In the genomic region with DNA sequence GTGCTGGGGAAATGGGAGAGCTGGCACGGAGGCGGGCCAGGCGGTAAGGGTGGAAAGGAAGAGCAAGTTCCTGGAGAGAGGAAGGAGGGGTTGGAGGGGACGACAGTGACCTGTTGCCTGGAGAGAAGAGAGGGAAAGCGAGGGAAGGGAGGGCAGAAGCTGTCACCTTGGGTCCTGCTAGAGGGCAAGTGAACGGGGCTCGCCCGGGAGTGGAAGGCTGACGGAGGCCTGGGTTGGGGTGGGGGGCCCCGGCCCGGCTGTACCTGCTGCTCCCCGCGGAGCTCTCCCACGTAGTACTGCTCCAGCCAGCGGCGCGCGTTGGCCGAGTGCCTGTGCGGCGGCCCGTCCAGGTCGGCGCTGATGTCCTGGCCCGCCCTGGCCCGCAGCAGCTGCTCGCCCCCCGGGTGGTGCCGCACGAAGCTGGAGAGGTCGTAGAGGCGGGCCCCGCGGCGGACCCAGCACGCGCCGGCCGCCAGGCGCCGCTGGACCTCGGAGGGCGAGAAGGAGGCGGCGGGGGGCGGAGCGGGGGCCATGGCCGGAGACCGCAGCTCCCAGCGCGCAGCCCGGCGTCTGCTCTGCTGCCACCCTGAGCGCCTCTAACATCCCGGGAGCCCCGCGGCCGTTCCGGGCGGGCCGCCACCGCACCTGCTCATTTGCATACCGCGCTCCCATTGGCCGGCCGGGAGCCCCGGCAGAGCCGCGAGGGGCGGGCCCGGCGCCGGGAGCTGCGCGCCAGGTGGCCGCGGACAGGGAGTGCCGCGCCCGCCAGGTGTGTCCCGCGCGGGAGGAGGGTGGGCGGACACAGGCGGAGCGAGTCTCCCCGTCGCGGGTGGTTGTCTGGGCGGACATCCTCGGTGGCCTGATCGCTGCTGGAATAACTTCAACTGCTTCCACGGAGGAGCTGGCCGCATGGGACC, we compare ENCODE assay signal across 1 cellular context.
TF ChIP-seq lines count a peak whose summit lies in the region.

A gene with protein sequence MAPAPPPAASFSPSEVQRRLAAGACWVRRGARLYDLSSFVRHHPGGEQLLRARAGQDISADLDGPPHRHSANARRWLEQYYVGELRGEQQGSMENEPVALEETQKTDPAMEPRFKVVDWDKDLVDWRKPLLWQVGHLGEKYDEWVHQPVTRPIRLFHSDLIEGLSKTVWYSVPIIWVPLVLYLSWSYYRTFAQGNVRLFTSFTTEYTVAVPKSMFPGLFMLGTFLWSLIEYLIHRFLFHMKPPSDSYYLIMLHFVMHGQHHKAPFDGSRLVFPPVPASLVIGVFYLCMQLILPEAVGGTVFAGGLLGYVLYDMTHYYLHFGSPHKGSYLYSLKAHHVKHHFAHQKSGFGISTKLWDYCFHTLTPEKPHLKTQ (minus strand): TSS at position 598 of the 917 bp plus-strand sequence. CDS start 65 bp downstream, at position 533.

TF ChIP-seq in HepG2, 621 proteins besides CTCF, POLR2A, EP300 and RAD21 (continued from another document and continues in another):
- TF ChIP-seq, protein P1, sequence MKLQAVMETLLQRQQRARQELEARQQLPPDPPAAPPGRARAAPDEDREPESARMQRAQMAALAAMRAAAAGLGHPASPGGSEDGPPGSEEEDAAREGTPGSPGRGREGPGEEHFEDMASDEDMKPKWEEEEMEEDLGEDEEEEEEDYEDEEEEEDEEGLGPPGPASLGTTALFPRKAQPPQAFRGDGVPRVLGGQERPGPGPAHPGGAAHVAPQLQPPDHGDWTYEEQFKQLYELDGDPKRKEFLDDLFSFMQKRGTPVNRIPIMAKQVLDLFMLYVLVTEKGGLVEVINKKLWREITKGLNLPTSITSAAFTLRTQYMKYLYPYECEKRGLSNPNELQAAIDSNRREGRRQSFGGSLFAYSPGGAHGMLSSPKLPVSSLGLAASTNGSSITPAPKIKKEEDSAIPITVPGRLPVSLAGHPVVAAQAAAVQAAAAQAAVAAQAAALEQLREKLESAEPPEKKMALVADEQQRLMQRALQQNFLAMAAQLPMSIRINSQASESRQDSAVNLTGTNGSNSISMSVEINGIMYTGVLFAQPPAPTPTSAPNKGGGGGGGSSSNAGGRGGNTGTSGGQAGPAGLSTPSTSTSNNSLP (IDR thresholded peaks at IDR 0.05; ENCODE audit: low read depth, low read length): no peak
- TF ChIP-seq ZNF562 (CRISPR knock-in tag; IDR thresholded peaks at IDR 0.05; ENCODE audit: borderline replicate concordance) (no peak), NFE2 (CRISPR knock-in tag; IDR thresholded peaks at IDR 0.05) (no peak), CAMTA2 (CRISPR knock-in tag; IDR thresholded peaks at IDR 0.05; ENCODE audit: borderline replicate concordance) (no peak), BRD4 (CRISPR knock-in tag; IDR thresholded peaks at IDR 0.05) (no peak), ZBTB21 (CRISPR knock-in tag; IDR thresholded peaks at IDR 0.05) (no peak), NFKB2 (CRISPR knock-in tag; IDR thresholded peaks at IDR 0.05; ENCODE audit: borderline replicate concordance) (no peak), MXD4 (CRISPR knock-in tag; IDR thresholded peaks at IDR 0.05) (no peak), ZNF776 (CRISPR knock-in tag; IDR thresholded peaks at IDR 0.05) (no peak), ZFP37 (CRISPR knock-in tag; IDR thresholded peaks at IDR 0.05; ENCODE audit: borderline replicate concordance) (no peak), ZMYM3 (CRISPR knock-in tag; IDR thresholded peaks at IDR 0.05) (no peak), ZNF44 (CRISPR knock-in tag; IDR thresholded peaks at IDR 0.05) (no peak), NKX3-1 (CRISPR knock-in tag; IDR thresholded peaks at IDR 0.05) (no peak), PHF5A (CRISPR knock-in tag; IDR thresholded peaks at IDR 0.05; ENCODE audit: low read depth, unreplicated experiment) (no peak), RBM39 (IDR thresholded peaks at IDR 0.05; ENCODE audit: low read depth, low read length, poor library complexity, severe bottlenecking) (peak; percentile 42), RAD51 (IDR thresholded peaks at IDR 0.05; ENCODE audit: borderline replicate concordance) (no peak), ARNT2 (CRISPR knock-in tag; IDR thresholded peaks at IDR 0.05; ENCODE audit: low read depth) (no peak), PRMT3 (CRISPR knock-in tag; IDR thresholded peaks at IDR 0.05; ENCODE audit: borderline replicate concordance, low read depth) (no peak; the same call in 1 of the 2 replicates), HCFC1 (IDR thresholded peaks at IDR 0.05; ENCODE audit: low read depth, low read length) (no peak), ZNF274 (CRISPR knock-in tag; IDR thresholded peaks at IDR 0.05) (peak; percentile 67; the same call in 1 of the 2 replicates), HNRNPLL (IDR thresholded peaks at IDR 0.05; ENCODE audit: low read depth, low read length, poor library complexity, severe bottlenecking) (peak; percentile 87), ZC3H4 (CRISPR knock-in tag; IDR thresholded peaks at IDR 0.05; ENCODE audit: borderline replicate concordance) (no peak), ZNF75D (CRISPR knock-in tag; IDR thresholded peaks at IDR 0.05; ENCODE audit: borderline replicate concordance) (no peak)
- TF ChIP-seq, protein P2, sequence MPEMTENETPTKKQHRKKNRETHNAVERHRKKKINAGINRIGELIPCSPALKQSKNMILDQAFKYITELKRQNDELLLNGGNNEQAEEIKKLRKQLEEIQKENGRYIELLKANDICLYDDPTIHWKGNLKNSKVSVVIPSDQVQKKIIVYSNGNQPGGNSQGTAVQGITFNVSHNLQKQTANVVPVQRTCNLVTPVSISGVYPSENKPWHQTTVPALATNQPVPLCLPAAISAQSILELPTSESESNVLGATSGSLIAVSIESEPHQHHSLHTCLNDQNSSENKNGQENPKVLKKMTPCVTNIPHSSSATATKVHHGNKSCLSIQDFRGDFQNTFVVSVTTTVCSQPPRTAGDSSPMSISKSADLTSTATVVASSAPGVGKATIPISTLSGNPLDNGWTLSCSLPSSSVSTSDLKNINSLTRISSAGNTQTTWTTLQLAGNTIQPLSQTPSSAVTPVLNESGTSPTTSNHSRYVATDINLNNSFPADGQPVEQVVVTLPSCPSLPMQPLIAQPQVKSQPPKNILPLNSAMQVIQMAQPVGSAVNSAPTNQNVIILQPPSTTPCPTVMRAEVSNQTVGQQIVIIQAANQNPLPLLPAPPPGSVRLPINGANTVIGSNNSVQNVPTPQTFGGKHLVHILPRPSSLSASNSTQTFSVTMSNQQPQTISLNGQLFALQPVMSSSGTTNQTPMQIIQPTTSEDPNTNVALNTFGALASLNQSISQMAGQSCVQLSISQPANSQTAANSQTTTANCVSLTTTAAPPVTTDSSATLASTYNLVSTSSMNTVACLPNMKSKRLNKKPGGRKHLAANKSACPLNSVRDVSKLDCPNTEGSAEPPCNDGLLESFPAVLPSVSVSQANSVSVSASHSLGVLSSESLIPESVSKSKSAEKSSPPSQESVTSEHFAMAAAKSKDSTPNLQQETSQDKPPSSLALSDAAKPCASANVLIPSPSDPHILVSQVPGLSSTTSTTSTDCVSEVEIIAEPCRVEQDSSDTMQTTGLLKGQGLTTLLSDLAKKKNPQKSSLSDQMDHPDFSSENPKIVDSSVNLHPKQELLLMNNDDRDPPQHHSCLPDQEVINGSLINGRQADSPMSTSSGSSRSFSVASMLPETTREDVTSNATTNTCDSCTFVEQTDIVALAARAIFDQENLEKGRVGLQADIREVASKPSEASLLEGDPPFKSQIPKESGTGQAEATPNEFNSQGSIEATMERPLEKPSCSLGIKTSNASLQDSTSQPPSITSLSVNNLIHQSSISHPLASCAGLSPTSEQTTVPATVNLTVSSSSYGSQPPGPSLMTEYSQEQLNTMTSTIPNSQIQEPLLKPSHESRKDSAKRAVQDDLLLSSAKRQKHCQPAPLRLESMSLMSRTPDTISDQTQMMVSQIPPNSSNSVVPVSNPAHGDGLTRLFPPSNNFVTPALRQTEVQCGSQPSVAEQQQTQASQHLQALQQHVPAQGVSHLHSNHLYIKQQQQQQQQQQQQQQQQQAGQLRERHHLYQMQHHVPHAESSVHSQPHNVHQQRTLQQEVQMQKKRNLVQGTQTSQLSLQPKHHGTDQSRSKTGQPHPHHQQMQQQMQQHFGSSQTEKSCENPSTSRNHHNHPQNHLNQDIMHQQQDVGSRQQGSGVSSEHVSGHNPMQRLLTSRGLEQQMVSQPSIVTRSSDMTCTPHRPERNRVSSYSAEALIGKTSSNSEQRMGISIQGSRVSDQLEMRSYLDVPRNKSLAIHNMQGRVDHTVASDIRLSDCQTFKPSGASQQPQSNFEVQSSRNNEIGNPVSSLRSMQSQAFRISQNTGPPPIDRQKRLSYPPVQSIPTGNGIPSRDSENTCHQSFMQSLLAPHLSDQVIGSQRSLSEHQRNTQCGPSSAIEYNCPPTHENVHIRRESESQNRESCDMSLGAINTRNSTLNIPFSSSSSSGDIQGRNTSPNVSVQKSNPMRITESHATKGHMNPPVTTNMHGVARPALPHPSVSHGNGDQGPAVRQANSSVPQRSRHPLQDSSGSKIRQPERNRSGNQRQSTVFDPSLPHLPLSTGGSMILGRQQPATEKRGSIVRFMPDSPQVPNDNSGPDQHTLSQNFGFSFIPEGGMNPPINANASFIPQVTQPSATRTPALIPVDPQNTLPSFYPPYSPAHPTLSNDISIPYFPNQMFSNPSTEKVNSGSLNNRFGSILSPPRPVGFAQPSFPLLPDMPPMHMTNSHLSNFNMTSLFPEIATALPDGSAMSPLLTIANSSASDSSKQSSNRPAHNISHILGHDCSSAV (CRISPR knock-in tag; IDR thresholded peaks at IDR 0.05; ENCODE audit: borderline replicate concordance): no peak
- TF ChIP-seq, protein P3, sequence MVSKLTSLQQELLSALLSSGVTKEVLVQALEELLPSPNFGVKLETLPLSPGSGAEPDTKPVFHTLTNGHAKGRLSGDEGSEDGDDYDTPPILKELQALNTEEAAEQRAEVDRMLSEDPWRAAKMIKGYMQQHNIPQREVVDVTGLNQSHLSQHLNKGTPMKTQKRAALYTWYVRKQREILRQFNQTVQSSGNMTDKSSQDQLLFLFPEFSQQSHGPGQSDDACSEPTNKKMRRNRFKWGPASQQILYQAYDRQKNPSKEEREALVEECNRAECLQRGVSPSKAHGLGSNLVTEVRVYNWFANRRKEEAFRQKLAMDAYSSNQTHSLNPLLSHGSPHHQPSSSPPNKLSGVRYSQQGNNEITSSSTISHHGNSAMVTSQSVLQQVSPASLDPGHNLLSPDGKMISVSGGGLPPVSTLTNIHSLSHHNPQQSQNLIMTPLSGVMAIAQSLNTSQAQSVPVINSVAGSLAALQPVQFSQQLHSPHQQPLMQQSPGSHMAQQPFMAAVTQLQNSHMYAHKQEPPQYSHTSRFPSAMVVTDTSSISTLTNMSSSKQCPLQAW (CRISPR knock-in tag; IDR thresholded peaks at IDR 0.05): no peak
- TF ChIP-seq, protein P4, sequence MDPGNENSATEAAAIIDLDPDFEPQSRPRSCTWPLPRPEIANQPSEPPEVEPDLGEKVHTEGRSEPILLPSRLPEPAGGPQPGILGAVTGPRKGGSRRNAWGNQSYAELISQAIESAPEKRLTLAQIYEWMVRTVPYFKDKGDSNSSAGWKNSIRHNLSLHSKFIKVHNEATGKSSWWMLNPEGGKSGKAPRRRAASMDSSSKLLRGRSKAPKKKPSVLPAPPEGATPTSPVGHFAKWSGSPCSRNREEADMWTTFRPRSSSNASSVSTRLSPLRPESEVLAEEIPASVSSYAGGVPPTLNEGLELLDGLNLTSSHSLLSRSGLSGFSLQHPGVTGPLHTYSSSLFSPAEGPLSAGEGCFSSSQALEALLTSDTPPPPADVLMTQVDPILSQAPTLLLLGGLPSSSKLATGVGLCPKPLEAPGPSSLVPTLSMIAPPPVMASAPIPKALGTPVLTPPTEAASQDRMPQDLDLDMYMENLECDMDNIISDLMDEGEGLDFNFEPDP (CRISPR knock-in tag; conservative IDR thresholded peaks at IDR 0.05): no peak
- TF ChIP-seq, protein P5, sequence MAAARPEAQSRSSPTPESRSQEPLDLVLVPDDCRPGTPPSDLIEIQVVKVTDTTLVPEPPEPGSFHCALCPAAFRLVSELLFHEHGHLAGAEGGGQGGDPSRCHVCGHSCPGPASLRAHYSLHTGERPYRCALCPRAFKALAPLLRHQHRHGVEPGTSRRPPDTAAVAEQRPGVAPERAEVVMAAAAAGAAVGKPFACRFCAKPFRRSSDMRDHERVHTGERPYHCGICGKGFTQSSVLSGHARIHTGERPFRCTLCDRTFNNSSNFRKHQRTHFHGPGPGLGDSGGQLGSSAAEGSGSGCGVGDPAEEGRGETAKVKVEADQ (CRISPR knock-in tag; IDR thresholded peaks at IDR 0.05; ENCODE audit: borderline replicate concordance): 0 out of 2 replicates have a peak, but pooled peaks have one; percentile 77
- TF ChIP-seq, protein P6, sequence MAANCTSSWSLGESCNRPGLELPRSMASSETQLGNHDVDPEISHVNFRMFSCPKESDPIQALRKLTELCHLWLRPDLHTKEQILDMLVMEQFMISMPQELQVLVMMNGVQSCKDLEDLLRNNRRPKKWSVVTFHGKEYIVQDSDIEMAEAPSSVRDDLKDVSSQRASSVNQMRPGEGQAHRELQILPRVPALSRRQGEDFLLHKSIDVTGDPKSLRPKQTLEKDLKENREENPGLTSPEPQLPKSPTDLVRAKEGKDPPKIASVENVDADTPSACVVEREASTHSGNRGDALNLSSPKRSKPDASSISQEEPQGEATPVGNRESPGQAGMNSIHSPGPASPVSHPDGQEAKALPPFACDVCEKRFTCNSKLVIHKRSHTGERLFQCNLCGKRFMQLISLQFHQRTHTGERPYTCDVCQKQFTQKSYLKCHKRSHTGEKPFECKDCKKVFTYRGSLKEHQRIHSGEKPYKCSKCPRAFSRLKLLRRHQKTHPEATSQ (CRISPR knock-in tag; IDR thresholded peaks at IDR 0.05; ENCODE audit: borderline replicate concordance): no peak
- TF ChIP-seq, protein P7, sequence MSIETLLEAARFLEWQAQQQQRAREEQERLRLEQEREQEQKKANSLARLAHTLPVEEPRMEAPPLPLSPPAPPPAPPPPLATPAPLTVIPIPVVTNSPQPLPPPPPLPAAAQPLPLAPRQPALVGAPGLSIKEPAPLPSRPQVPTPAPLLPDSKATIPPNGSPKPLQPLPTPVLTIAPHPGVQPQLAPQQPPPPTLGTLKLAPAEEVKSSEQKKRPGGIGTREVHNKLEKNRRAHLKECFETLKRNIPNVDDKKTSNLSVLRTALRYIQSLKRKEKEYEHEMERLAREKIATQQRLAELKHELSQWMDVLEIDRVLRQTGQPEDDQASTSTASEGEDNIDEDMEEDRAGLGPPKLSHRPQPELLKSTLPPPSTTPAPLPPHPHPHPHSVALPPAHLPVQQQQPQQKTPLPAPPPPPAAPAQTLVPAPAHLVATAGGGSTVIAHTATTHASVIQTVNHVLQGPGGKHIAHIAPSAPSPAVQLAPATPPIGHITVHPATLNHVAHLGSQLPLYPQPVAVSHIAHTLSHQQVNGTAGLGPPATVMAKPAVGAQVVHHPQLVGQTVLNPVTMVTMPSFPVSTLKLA (IDR thresholded peaks at IDR 0.05): no peak
- TF ChIP-seq, protein P8, sequence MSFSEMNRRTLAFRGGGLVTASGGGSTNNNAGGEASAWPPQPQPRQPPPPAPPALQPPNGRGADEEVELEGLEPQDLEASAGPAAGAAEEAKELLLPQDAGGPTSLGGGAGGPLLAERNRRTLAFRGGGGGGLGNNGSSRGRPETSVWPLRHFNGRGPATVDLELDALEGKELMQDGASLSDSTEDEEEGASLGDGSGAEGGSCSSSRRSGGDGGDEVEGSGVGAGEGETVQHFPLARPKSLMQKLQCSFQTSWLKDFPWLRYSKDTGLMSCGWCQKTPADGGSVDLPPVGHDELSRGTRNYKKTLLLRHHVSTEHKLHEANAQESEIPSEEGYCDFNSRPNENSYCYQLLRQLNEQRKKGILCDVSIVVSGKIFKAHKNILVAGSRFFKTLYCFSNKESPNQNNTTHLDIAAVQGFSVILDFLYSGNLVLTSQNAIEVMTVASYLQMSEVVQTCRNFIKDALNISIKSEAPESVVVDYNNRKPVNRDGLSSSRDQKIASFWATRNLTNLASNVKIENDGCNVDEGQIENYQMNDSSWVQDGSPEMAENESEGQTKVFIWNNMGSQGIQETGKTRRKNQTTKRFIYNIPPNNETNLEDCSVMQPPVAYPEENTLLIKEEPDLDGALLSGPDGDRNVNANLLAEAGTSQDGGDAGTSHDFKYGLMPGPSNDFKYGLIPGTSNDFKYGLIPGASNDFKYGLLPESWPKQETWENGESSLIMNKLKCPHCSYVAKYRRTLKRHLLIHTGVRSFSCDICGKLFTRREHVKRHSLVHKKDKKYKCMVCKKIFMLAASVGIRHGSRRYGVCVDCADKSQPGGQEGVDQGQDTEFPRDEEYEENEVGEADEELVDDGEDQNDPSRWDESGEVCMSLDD (CRISPR knock-in tag; IDR thresholded peaks at IDR 0.05; ENCODE audit: borderline replicate concordance): 0 out of 2 replicates have a peak, but pooled peaks have one; percentile 27
